Comparison of ENCODE assay signal across 11 cellular contexts in genomic region chr14:103523583-103523969, GRCh38. TPM values are rescaled to one million over a fixed set of nuclear protein-coding genes. Genes with fewer than 3 reads are reported as not detected.
DNase-seq lines count a peak whose midpoint lies in the region; ATAC-seq and TF ChIP-seq lines count a peak whose summit lies in the region.
"Had no signal": no experiment of that assay in that cellular context is flagged by ENCODE, and none has a peak within 500 bp of the region (broad histone marks: within the 10 kb centered on the region; RNA-seq: fewer than 3 reads in every experiment).

No MANE protein-coding gene starts in this region.

- no peak for TF ChIP-seq POLR2A in transverse colon (IDR thresholded peaks at IDR 0.05)

- H3K27ac Mint-ChIP-seq in activated naive CD4-positive, alpha-beta T cell treated with anti-CD3 and anti-CD28 coated beads, Interleukin-2, amount 50 U/mL, for 24 hours, result no peak overlapping the region
- no peak overlapping the region for H3K27ac Mint-ChIP-seq in activated T-helper 2 cell treated with anti-CD3 and anti-CD28 coated beads, Interferon-gamma antibody, Interleukin-2, Interleukin-4, amounts not matched to agents 10 μg/mL and 5 μg/mL and 100 μg/mL, durations not matched to agents 14 hours and 24 hours and 36 hours
- H3K27ac Mint-ChIP-seq in mesothelial cell of epicardium, result no peak overlapping the region

- peaks cover 10% of the 10 kb centered on the region for H3K27me3 ChIP-seq in transverse colon

- no peaks in the 10 kb centered on the region for H3K36me3 Mint-ChIP-seq in activated naive CD4-positive, alpha-beta T cell treated with anti-CD3 and anti-CD28 coated beads, Interleukin-2, amount 50 U/mL, for 24 hours
- H3K36me3 Mint-ChIP-seq in activated T-helper 2 cell treated with anti-CD3 and anti-CD28 coated beads, Interferon-gamma antibody, Interleukin-2, Interleukin-4, amounts not matched to agents 10 μg/mL and 5 μg/mL and 100 μg/mL, durations not matched to agents 14 hours and 24 hours and 36 hours (ENCODE audit: low read depth), result no peaks in the 10 kb centered on the region
- no peaks in the 10 kb centered on the region for H3K36me3 Mint-ChIP-seq in mesothelial cell of epicardium

- peaks cover 6% of the 10 kb centered on the region for H3K27me3 Mint-ChIP-seq in activated naive CD4-positive, alpha-beta T cell treated with anti-CD3 and anti-CD28 coated beads, Interleukin-2, amount 50 U/mL, for 24 hours
- peaks cover 21% of the 10 kb centered on the region for H3K27me3 Mint-ChIP-seq in activated T-helper 2 cell treated with anti-CD3 and anti-CD28 coated beads, Interferon-gamma antibody, Interleukin-2, Interleukin-4, amounts not matched to agents 10 μg/mL and 5 μg/mL and 100 μg/mL, durations not matched to agents 14 hours and 24 hours and 36 hours (ENCODE audit: low read depth)
- peaks cover 44% of the 10 kb centered on the region for H3K27me3 Mint-ChIP-seq in mesothelial cell of epicardium (ENCODE audit: low read depth)

- no peaks in the 10 kb centered on the region for H3K9me3 Mint-ChIP-seq in activated naive CD4-positive, alpha-beta T cell treated with anti-CD3 and anti-CD28 coated beads, Interleukin-2, amount 50 U/mL, for 24 hours
- no peaks in the 10 kb centered on the region for H3K9me3 Mint-ChIP-seq in activated T-helper 2 cell treated with anti-CD3 and anti-CD28 coated beads, Interferon-gamma antibody, Interleukin-2, Interleukin-4, amounts not matched to agents 10 μg/mL and 5 μg/mL and 100 μg/mL, durations not matched to agents 14 hours and 24 hours and 36 hours
- no peaks in the 10 kb centered on the region for H3K9me3 Mint-ChIP-seq in mesothelial cell of epicardium

- no peaks in the 10 kb centered on the region for H3K9me3 ChIP-seq in transverse colon

- H3K4me3 ChIP-seq in transverse colon, result peak overlapping the region in 1 of 4 donors; percentile 67

- TF ChIP-seq CTCF in mesothelial cell of epicardium (IDR thresholded peaks at IDR 0.05; ENCODE audit: unreplicated experiment) (no peak), transverse colon (IDR thresholded peaks at IDR 0.05) (no peak)

- peaks cover 26% of the 10 kb centered on the region for H3K4me1 Mint-ChIP-seq in activated naive CD4-positive, alpha-beta T cell treated with anti-CD3 and anti-CD28 coated beads, Interleukin-2, amount 50 U/mL, for 24 hours
- H3K4me1 Mint-ChIP-seq in activated T-helper 2 cell treated with anti-CD3 and anti-CD28 coated beads, Interferon-gamma antibody, Interleukin-2, Interleukin-4, amounts not matched to agents 10 μg/mL and 5 μg/mL and 100 μg/mL, durations not matched to agents 14 hours and 24 hours and 36 hours (ENCODE audit: low read depth), result peaks cover 13% of the 10 kb centered on the region
- H3K4me1 Mint-ChIP-seq in mesothelial cell of epicardium, result peaks cover 42% of the 10 kb centered on the region

- H3K36me3 ChIP-seq in transverse colon, result peaks cover 0 to 4% (median 0%) of the 10 kb centered on the region in 4 donors

- intact Hi-C loops in activated T-helper 2 cell treated with anti-CD3 and anti-CD28 coated beads, Interferon-gamma antibody, Interleukin-2, Interleukin-4, amounts not matched to agents 10 μg/mL and 5 μg/mL and 100 μg/mL, durations not matched to agents 14 hours and 24 hours and 36 hours (cut with micrococcal nuclease), result no loop called here
- intact Hi-C loops in transverse colon (cut with DNase I; ENCODE audit: low total_unique reads), result no loop called here

- peaks cover 52 to 81% (median 79%) of the 10 kb centered on the region in 4 donors for H3K4me1 ChIP-seq in transverse colon

- 68 to 79% methylated on average over 8 to 11 of the region's 11 CpGs for WGBS in transverse colon (ENCODE audit: low coverage in 1 of 2), 2 donors

- no peak for DNase-seq in activated naive CD4-positive, alpha-beta T cell (lab: John Stamatoyannopoulos, UW)
- no peak for DNase-seq in activated T-helper 2 cell treated with anti-CD3 and anti-CD28 coated beads, Interferon-gamma antibody, Interleukin-2, Interleukin-4, amounts not matched to agents 10 μg/mL and 5 μg/mL and 100 μg/mL, durations not matched to agents 14 hours and 24 hours and 36 hours (ENCODE audit: low spot score)
- no peak for DNase-seq in mesothelial cell of epicardium (ENCODE audit: low spot score in 2 of 2, unreplicated experiment in 2 of 2)
- no peak for DNase-seq in transverse colon
- DNase-seq in NAMALWA (ENCODE audit: low spot score), result no peak
- DNase-seq: AML-193, hippocampal formation, NCI-H2081 treated with DMSO at 0.1 percent for 48 hours had no signal

- ATAC-seq in HG03175 (IDR thresholded peaks at IDR 0.05; ENCODE audit: unreplicated experiment), result no peak
- no peak for ATAC-seq in HG02973 (IDR thresholded peaks at IDR 0.05; ENCODE audit: unreplicated experiment)

- H3K4me3 Mint-ChIP-seq in activated naive CD4-positive, alpha-beta T cell treated with anti-CD3 and anti-CD28 coated beads, Interleukin-2, amount 50 U/mL, for 24 hours, result peak overlapping the region; percentile 65
- peak overlapping the region; percentile 17 for H3K4me3 Mint-ChIP-seq in activated T-helper 2 cell treated with anti-CD3 and anti-CD28 coated beads, Interferon-gamma antibody, Interleukin-2, Interleukin-4, amounts not matched to agents 10 μg/mL and 5 μg/mL and 100 μg/mL, durations not matched to agents 14 hours and 24 hours and 36 hours (ENCODE audit: low read depth)
- peak overlapping the region; percentile 54 for H3K4me3 Mint-ChIP-seq in mesothelial cell of epicardium

- in situ Hi-C loops in transverse colon (cut with MboI; ENCODE audit: low pct_ligation_motif_present in 1 of 4, low pct_unique_long_range_greater_than_20kb in 1 of 4, low sequenced_read_pairs in 3 of 4), result no loop called here

- TF ChIP-seq EP300 in transverse colon (IDR thresholded peaks at IDR 0.05; ENCODE audit: low read depth), result no peak

- H3K27ac ChIP-seq in transverse colon, result peak overlapping the region; percentile 89 to 95 (median 94)

RNA-seq across cellular contexts. Expression of gene CKB, which starts 0.9 kb away (rescaled TPM):
- 14.0 and 15.3 TPM in 2 replicates for total RNA-seq in activated T-helper 2 cell treated with anti-CD3 and anti-CD28 coated beads, Interferon-gamma antibody, Interleukin-2, Interleukin-4, amounts not matched to agents 10 μg/mL and 5 μg/mL and 100 μg/mL, durations not matched to agents 14 hours and 24 hours and 36 hours
- total RNA-seq in mesothelial cell of epicardium (50.6 to 56.7 TPM (median 53.3 TPM) in 3 replicates), transverse colon (1,000 to 10,000 TPM in 3 of 4 donors, 100 to 1,000 TPM in 1; 504 to 5,877 (median 3,263) TPM)

RNA-seq across cellular contexts. Expression of gene TRMT61A, which starts 5.4 kb away (rescaled TPM):
- 13.7 and 15.0 TPM in 2 replicates for total RNA-seq in activated T-helper 2 cell treated with anti-CD3 and anti-CD28 coated beads, Interferon-gamma antibody, Interleukin-2, Interleukin-4, amounts not matched to agents 10 μg/mL and 5 μg/mL and 100 μg/mL, durations not matched to agents 14 hours and 24 hours and 36 hours
- total RNA-seq in mesothelial cell of epicardium (8.7 to 9.5 TPM (median 9.5 TPM) in 3 replicates), transverse colon (10 to 100 TPM; 12.2 to 38.2 (median 14.1) TPM)

RNA-seq across cellular contexts. Expression of gene BAG5, which starts 38.9 kb away (rescaled TPM):
- 28.2 and 29.2 TPM in 2 replicates for total RNA-seq in activated T-helper 2 cell treated with anti-CD3 and anti-CD28 coated beads, Interferon-gamma antibody, Interleukin-2, Interleukin-4, amounts not matched to agents 10 μg/mL and 5 μg/mL and 100 μg/mL, durations not matched to agents 14 hours and 24 hours and 36 hours
- 21.8 to 23.5 TPM (median 22.2 TPM) in 3 replicates for total RNA-seq in mesothelial cell of epicardium
- total RNA-seq in transverse colon, result 10 to 100 TPM; 10.8 to 26.3 (median 23.9) TPM

RNA-seq across cellular contexts. Expression of gene COA8, which starts 39.2 kb away (rescaled TPM):
- total RNA-seq in activated T-helper 2 cell treated with anti-CD3 and anti-CD28 coated beads, Interferon-gamma antibody, Interleukin-2, Interleukin-4, amounts not matched to agents 10 μg/mL and 5 μg/mL and 100 μg/mL, durations not matched to agents 14 hours and 24 hours and 36 hours, result 31.9 and 33.5 TPM in 2 replicates
- total RNA-seq in mesothelial cell of epicardium (35.4 to 38.8 TPM (median 36.0 TPM) in 3 replicates), transverse colon (10 to 100 TPM in 2 of 4 donors, 1 to 10 TPM in 1, not detected in 1; 1.5 to 17.1 (median 15.2) TPM)
